In genomic region chr14:31993521-31993941, GRCh38 we compare ENCODE assay signal across 20 cellular contexts.
DNase-seq lines count a peak whose midpoint lies in the region; ATAC-seq, FAIRE-seq and TF ChIP-seq lines count a peak whose summit lies in the region.
"Had no signal": no experiment of that assay in that cellular context is flagged by ENCODE, and none has a peak within 500 bp of the region (broad histone marks: within the 10 kb centered on the region; RNA-seq: fewer than 3 reads in every experiment).

No MANE protein-coding gene starts in this region.

- no peaks in the 10 kb centered on the region for H3K9me3 ChIP-seq in GM23248 (ENCODE audit: low read depth)
- no peaks in the 10 kb centered on the region for H3K9me3 ChIP-seq in astrocyte (ENCODE audit: insufficient read depth, low read depth, low read length)
- H3K9me3 ChIP-seq: gastroesophageal sphincter, upper lobe of right lung had no signal

- 91 to 93% methylated on average over 3 of the region's 3 CpGs for WGBS in GM23248 (ENCODE audit: low coverage in 1 of 2, low lambda C conversion rate in 2 of 2, missing lambda C conversion rate in 2 of 2), 2 experiments
- no CpG with 5 or more reads among the region's 3 CpGs for WGBS in mesendoderm (ENCODE audit: extremely low coverage, insufficient coverage, low lambda C conversion rate)

- ATAC-seq in left cardiac atrium = peak; percentile 50 to 55
- ATAC-seq: gastroesophageal sphincter, upper lobe of right lung had no signal

- H2AFZ ChIP-seq in GM23248 (no peak overlapping the region), astrocyte (ENCODE audit: low read depth, low read length) (no peak overlapping the region)

- H3K4me3 ChIP-seq in GM23248 (no peak overlapping the region), astrocyte (ENCODE audit: insufficient read depth, low read depth, low read length) (no peak overlapping the region), mesendoderm (ENCODE audit: low read length) (no peak overlapping the region), dorsolateral prefrontal cortex (no peak overlapping the region)
- H3K4me3 ChIP-seq: gastroesophageal sphincter, upper lobe of right lung had no signal

- H3K79me2 ChIP-seq in GM23248 (ENCODE audit: insufficient read depth) (no peaks in the 10 kb centered on the region), astrocyte (ENCODE audit: insufficient read depth, low read length) (no peaks in the 10 kb centered on the region), mesendoderm (ENCODE audit: control insufficient read depth, insufficient read depth, low read length) (no peaks in the 10 kb centered on the region)

- no peak overlapping the region for H4K8ac ChIP-seq in mesendoderm (ENCODE audit: low read depth, low read length)

- no peaks in the 10 kb centered on the region for H3K27me3 ChIP-seq in GM23248 (replicated peaks; ENCODE audit: insufficient read depth)
- H3K27me3 ChIP-seq in astrocyte (ENCODE audit: insufficient read depth, low read length) = no peaks in the 10 kb centered on the region
- no peaks in the 10 kb centered on the region for H3K27me3 ChIP-seq in mesendoderm (ENCODE audit: insufficient read depth, low read length, poor library complexity)
- peaks cover 0 to 3% (median 0%) of the 10 kb centered on the region in 45 donors for H3K27me3 ChIP-seq in dorsolateral prefrontal cortex
- H3K27me3 ChIP-seq: gastroesophageal sphincter, upper lobe of right lung had no signal

- H3K9me2 ChIP-seq in GM23248 (ENCODE audit: insufficient read depth) = no peaks in the 10 kb centered on the region

- H3K4me1 ChIP-seq in GM23248 (ENCODE audit: insufficient read depth) (peaks cover 63% of the 10 kb centered on the region), astrocyte (ENCODE audit: insufficient read depth, low read length) (peaks cover 20% of the 10 kb centered on the region), mesendoderm (ENCODE audit: control insufficient read depth, low read depth, low read length) (peaks cover 2% of the 10 kb centered on the region)

- H3K4me1 Mint-ChIP-seq in astrocyte (ENCODE audit: low read depth, unreplicated experiment) = peaks cover 46% of the 10 kb centered on the region
- peaks cover 26% of the 10 kb centered on the region for H3K4me1 Mint-ChIP-seq in progenitor cell of endocrine pancreas (ENCODE audit: low read depth)
- H3K4me1 Mint-ChIP-seq: activated naive CD4-positive, alpha-beta T cell treated with anti-CD3 and anti-CD28 coated beads, Interleukin-2, amount 10 ng/mL, durations not matched to agents 7 days and 5 days had no signal

- H3K56ac ChIP-seq in mesendoderm (ENCODE audit: low read length) = no peak overlapping the region

- intact Hi-C loops in left cardiac atrium (cut with DNase I) (loop anchor here in 1 of 2 donors (5.0 kb wide), 1 partner anchor 56 kb away; no protein-coding TSS in a partner anchor), dorsolateral prefrontal cortex (cut with DNase I) (no loop called here)

- H3K36me3 ChIP-seq in GM23248 (ENCODE audit: low read depth) (no peaks in the 10 kb centered on the region), astrocyte (ENCODE audit: insufficient read depth, low read length) (no peaks in the 10 kb centered on the region), mesendoderm (ENCODE audit: control insufficient read depth, insufficient read depth, low read length) (no peaks in the 10 kb centered on the region)
- H3K36me3 ChIP-seq: gastroesophageal sphincter, upper lobe of right lung had no signal

- in situ Hi-C loops in GM23248 (cut with MboI) = no loop called here

- no peak overlapping the region for H3K4me2 ChIP-seq in GM23248 (ENCODE audit: unreplicated experiment)
- no peak overlapping the region for H3K4me2 ChIP-seq in astrocyte (ENCODE audit: low read length)
- no peak overlapping the region for H3K4me2 ChIP-seq in mesendoderm (ENCODE audit: low read length)

- no peak overlapping the region for H3K18ac ChIP-seq in mesendoderm (ENCODE audit: low read length)

- DNase-seq in GM23248 (peak; percentile 24), astrocyte (ENCODE audit: low read depth) (peak; percentile 58), left cardiac atrium (no peak), mesendoderm (no peak), progenitor cell of endocrine pancreas (ENCODE audit: low spot score, unreplicated experiment) (no peak), dorsolateral prefrontal cortex (no peak), mesenteric fat pad (ENCODE audit: low spot score) (no peak), NCI-H2029 treated with DMSO at 0.1 percent for 48 hours (lab: John Stamatoyannopoulos, UW) (no peak)
- DNase-seq: activated CD4-positive, alpha-beta T cell treated with anti-CD3 and anti-CD28 coated beads for 48 hours; activated naive CD4-positive, alpha-beta T cell treated with anti-CD3 and anti-CD28 coated beads, Interleukin-2, amount 10 ng/mL, durations not matched to agents 7 days and 5 days; DMS 273 treated with DMSO at 0.1 percent for 48 hours; GDM1; mammary epithelial cell; NCI-H146; NCI-H2227 treated with DMSO at 0.1 percent for 48 hours; stimulated activated naive CD4-positive, alpha-beta T cell; upper lobe of right lung had no signal

- H2BK120ac ChIP-seq in mesendoderm (ENCODE audit: low read depth, low read length) = no peak overlapping the region

- H3K4ac ChIP-seq in mesendoderm (ENCODE audit: low read depth, low read length) = no peak overlapping the region

- FAIRE-seq in astrocyte (lab: Jason Lieb, UNC) = no peak

- TF ChIP-seq CTCF in astrocyte (IDR thresholded peaks at IDR 0.05; ENCODE audit: insufficient read depth, low read depth, low read length) (no peak), progenitor cell of endocrine pancreas (IDR thresholded peaks at IDR 0.05; ENCODE audit: unreplicated experiment) (no peak), dorsolateral prefrontal cortex (IDR thresholded peaks at IDR 0.05 in 54 of 56, conservative IDR thresholded peaks at IDR 0.05 in 2 of 56; ENCODE audit: low read depth in 1 of 56, partially characterized antibody in 56 of 56) (no peak)

- H3K36me3 Mint-ChIP-seq in astrocyte (ENCODE audit: low read depth, unreplicated experiment) (no peaks in the 10 kb centered on the region), progenitor cell of endocrine pancreas (ENCODE audit: insufficient read depth) (no peaks in the 10 kb centered on the region)
- H3K36me3 Mint-ChIP-seq: activated naive CD4-positive, alpha-beta T cell treated with anti-CD3 and anti-CD28 coated beads, Interleukin-2, amount 10 ng/mL, durations not matched to agents 7 days and 5 days had no signal

- H3K23ac ChIP-seq in mesendoderm (ENCODE audit: low read length) = no peak overlapping the region

- H3K4me3 Mint-ChIP-seq in astrocyte (ENCODE audit: unreplicated experiment) (no peak overlapping the region), progenitor cell of endocrine pancreas (ENCODE audit: low read depth) (no peak overlapping the region)
- H3K4me3 Mint-ChIP-seq: activated naive CD4-positive, alpha-beta T cell treated with anti-CD3 and anti-CD28 coated beads, Interleukin-2, amount 10 ng/mL, durations not matched to agents 7 days and 5 days; nephron had no signal

- H3K79me1 ChIP-seq in mesendoderm (ENCODE audit: low read length) = no peaks in the 10 kb centered on the region

- H4K20me1 ChIP-seq in GM23248 (ENCODE audit: insufficient read depth) (no peaks in the 10 kb centered on the region), astrocyte (ENCODE audit: insufficient read depth, low read length) (no peaks in the 10 kb centered on the region)

- no peak overlapping the region for H3K9ac ChIP-seq in GM23248
- no peak overlapping the region for H3K9ac ChIP-seq in astrocyte (ENCODE audit: low read length)
- H3K9ac ChIP-seq in mesendoderm (ENCODE audit: low read length) = no peak overlapping the region

- H2BK5ac ChIP-seq in mesendoderm (ENCODE audit: low read length) = no peak overlapping the region

- peaks cover 84% of the 10 kb centered on the region for H3F3A ChIP-seq in GM23248 (ENCODE audit: insufficient read depth)

- H2AK5ac ChIP-seq in mesendoderm (ENCODE audit: low read length) = no peak overlapping the region

- no peak overlapping the region for H3K27ac ChIP-seq in GM23248
- H3K27ac ChIP-seq in astrocyte (ENCODE audit: low read depth, low read length) = no peak overlapping the region
- no peak overlapping the region for H3K27ac ChIP-seq in mesendoderm (ENCODE audit: low read depth, low read length)
- peak overlapping the region in 19 of 59 donors; percentile 8 to 83 (median 43) for H3K27ac ChIP-seq in dorsolateral prefrontal cortex
- H3K27ac ChIP-seq: RWPE1, upper lobe of right lung had no signal

- no peak overlapping the region for H4K5ac ChIP-seq in mesendoderm (ENCODE audit: low read length)

- H3K27ac Mint-ChIP-seq in astrocyte (ENCODE audit: unreplicated experiment) = no peak overlapping the region
- H3K27ac Mint-ChIP-seq in progenitor cell of endocrine pancreas = no peak overlapping the region
- H3K27ac Mint-ChIP-seq: activated naive CD4-positive, alpha-beta T cell treated with anti-CD3 and anti-CD28 coated beads, Interleukin-2, amount 10 ng/mL, durations not matched to agents 7 days and 5 days had no signal

- H3K9me3 Mint-ChIP-seq in astrocyte (ENCODE audit: unreplicated experiment) = no peaks in the 10 kb centered on the region
- no peaks in the 10 kb centered on the region for H3K9me3 Mint-ChIP-seq in progenitor cell of endocrine pancreas (ENCODE audit: low read depth)
- H3K9me3 Mint-ChIP-seq: activated naive CD4-positive, alpha-beta T cell treated with anti-CD3 and anti-CD28 coated beads, Interleukin-2, amount 10 ng/mL, durations not matched to agents 7 days and 5 days; nephron had no signal

- peak overlapping the region; percentile 37 for H2BK15ac ChIP-seq in mesendoderm (replicated peaks; ENCODE audit: low read depth)

- H3K27me3 Mint-ChIP-seq in astrocyte (ENCODE audit: low read depth, unreplicated experiment) = no peaks in the 10 kb centered on the region
- H3K27me3 Mint-ChIP-seq in progenitor cell of endocrine pancreas = no peaks in the 10 kb centered on the region

Comparison
In these comparisons a context has a peak if more than half of its experiments do, and no peak if none do; other contexts are left out.
1. DNase-seq: peak in GM23248 (single experiment) and astrocyte (single experiment); none in left cardiac atrium (single experiment), mesendoderm (single experiment), progenitor cell of endocrine pancreas (single experiment), dorsolateral prefrontal cortex (0 of 10), mesenteric fat pad (single experiment) and NCI-H2029 treated with DMSO at 0.1 percent for 48 hours (single experiment).